8 cellular contexts compared by ENCODE assay signal in genomic region chr13:44306401-44307192, GRCh38.
A peak's percentile ranks its signal among the peaks of the same experiment; 100 is the strongest.
DNase-seq lines count a peak whose midpoint lies in the region; ATAC-seq, FAIRE-seq and TF ChIP-seq lines count a peak whose summit lies in the region.

No MANE protein-coding gene starts in this region.

- H3K4me2 ChIP-seq in HepG2 (ENCODE audit: low read depth, low read length): peak overlapping the region; percentile 52

- in situ Hi-C loops in HepG2 (cut with HindIII; ENCODE audit: extremely low pct_ligation_motif_present, low pct_unique_long_range_greater_than_20kb): no loop called here

- WGBS in HepG2 (ENCODE audit: low lambda C conversion rate): 8% methylated on average over 14 of the region's 14 CpGs

- intact Hi-C loops in CD4-positive, alpha-beta T cell (cut with DNase I, micrococcal nuclease): no loop called here
- intact Hi-C loops in HepG2 (cut with micrococcal nuclease; ENCODE audit: unreplicated experiment): no loop called here
- intact Hi-C loops in tibial artery (cut with DNase I; ENCODE audit: low total_unique reads): loop anchor here (10.0 kb wide), 1 partner anchor 72 kb away; no protein-coding TSS in a partner anchor

- POLR2A ChIA-PET in CD4-positive, alpha-beta T cell (lab: Charles Lee): interaction anchor here (0.7 to 1.4 kb wide), 2 partner anchors 32 to 129 kb away, joined by 3 to 12 read pairs; no protein-coding TSS in a partner anchor
- POLR2A ChIA-PET in HepG2 (lab: Yijun Ruan, JAX): interaction anchor here (1.1 kb wide), 1 partner anchor 97 kb away, joined by 3 read pairs; no protein-coding TSS in a partner anchor

- peaks cover 33% of the 10 kb centered on the region for H3K4me1 Mint-ChIP-seq in CD4-positive, alpha-beta T cell (ENCODE audit: low read depth)

- CTCF ChIA-PET in CD4-positive, alpha-beta T cell (lab: Charles Lee): interaction anchor here (1.3 kb wide), 1 partner anchor 12 kb away, joined by 5 read pairs; no protein-coding TSS in a partner anchor
- CTCF ChIA-PET in HepG2 (lab: Yijun Ruan, JAX; ENCODE audit: low intra/inter-chr PET ratio, low total read pairs): no interaction called here

- ATAC-seq in CD4-positive, alpha-beta T cell (ENCODE audit: poor library complexity): peak; percentile 64
- no peak; the same call in 2 of the 3 replicates for ATAC-seq in HepG2

- no peaks in the 10 kb centered on the region for H3K27me3 ChIP-seq in CD4-positive, alpha-beta T cell (ENCODE audit: control insufficient read depth, insufficient read depth, low read length)
- peaks cover 0 to 9% of the 10 kb centered on the region in 2 experiments; a peak in 2 of 5 replicates for H3K27me3 ChIP-seq in HepG2 (ENCODE audit: control insufficient read depth in 1 of 2, insufficient read depth in 2 of 2, low read length in 2 of 2)
- H3K27me3 ChIP-seq in tibial artery: no peaks in the 10 kb centered on the region

- no peak for DNase-seq in CD4-positive, alpha-beta T cell
- peak; percentile 67 for DNase-seq in NCI-H1092 treated with DMSO at 0.1 percent for 48 hours (lab: John Stamatoyannopoulos, UW)
- peak in 11 of 61 donors; percentile 7 to 70 (median 28) for DNase-seq in caudate nucleus (lab: John Stamatoyannopoulos, UW)
- DNase-seq in HepG2 (ENCODE audit: low spot score): no peak
- DNase-seq in tibial artery: peak; percentile 28 to 86
- DNase-seq in activated effector memory CD4-positive, alpha-beta T cell treated with Interleukin-2 at 50 U/mL for 16 hours: no peak
- DNase-seq in GM19240 (ENCODE audit: insufficient read length, low spot score): no peak
- DNase-seq in activated CD4-positive, alpha-beta T cell treated with anti-CD3 and anti-CD28 coated beads for 1 hour: no peak

- no peak overlapping the region for H3K4me3 ChIP-seq in HepG2 (replicated peaks in 1 of 3; ENCODE audit: insufficient read depth in 1 of 3, low read depth in 2 of 3, low read length in 3 of 3)
- H3K4me3 ChIP-seq in tibial artery: no peak overlapping the region

- no peak for TF ChIP-seq RAD21 in HepG2 (CRISPR knock-in tag; IDR thresholded peaks at IDR 0.05)

- FAIRE-seq in HepG2 (lab: Jason Lieb, UNC): no peak

- H3K9me3 Mint-ChIP-seq in CD4-positive, alpha-beta T cell: no peaks in the 10 kb centered on the region

- H3K79me2 ChIP-seq in HepG2 (ENCODE audit: insufficient read depth, low read length): no peaks in the 10 kb centered on the region

- H3K36me3 ChIP-seq in HepG2 (replicated peaks in 1 of 2; ENCODE audit: control insufficient read depth in 1 of 2, insufficient read depth in 2 of 2, low read length in 2 of 2) (no peaks in the 10 kb centered on the region), tibial artery (no peaks in the 10 kb centered on the region)

- no peaks in the 10 kb centered on the region for H3K36me3 Mint-ChIP-seq in CD4-positive, alpha-beta T cell (ENCODE audit: low read depth)

- H3K9me3 ChIP-seq in CD4-positive, alpha-beta T cell (ENCODE audit: control insufficient read depth, low read length): no peaks in the 10 kb centered on the region
- H3K9me3 ChIP-seq in HepG2 (ENCODE audit: low read length) (no peaks in the 10 kb centered on the region), tibial artery (no peaks in the 10 kb centered on the region)

- no peak overlapping the region for H2AFZ ChIP-seq in HepG2 (ENCODE audit: low read length)

- no peak for TF ChIP-seq POLR2A in HepG2 (IDR thresholded peaks at IDR 0.05; ENCODE audit: insufficient read depth in 1 of 2, low read depth in 2 of 2, low read length in 2 of 2)

- H3K4me1 ChIP-seq in HepG2 (ENCODE audit: insufficient read depth, low read length) (0 out of 2 replicates have a peak, but pooled peaks cover 11% of the 10 kb centered on the region), tibial artery (peaks cover 0 to 95% (median 67%) of the 10 kb centered on the region in 4 donors)

- peaks cover 4% of the 10 kb centered on the region for H3K27me3 Mint-ChIP-seq in CD4-positive, alpha-beta T cell

- TF ChIP-seq EP300 in HepG2 (IDR thresholded peaks at IDR 0.05; ENCODE audit: low read depth in 2 of 2, low read length in 2 of 2) (no peak), HepG2 (CRISPR knock-in tag; IDR thresholded peaks at IDR 0.05; ENCODE audit: borderline replicate concordance) (no peak)

- H3K9ac ChIP-seq in HepG2 (ENCODE audit: insufficient read depth, low read depth, low read length): no peak overlapping the region

- H3K4me3 Mint-ChIP-seq in CD4-positive, alpha-beta T cell: peak overlapping the region; percentile 61

- no peak for TF ChIP-seq CTCF in CD4-positive, alpha-beta T cell (IDR thresholded peaks at IDR 0.05)
- TF ChIP-seq CTCF in HepG2 (CRISPR knock-in tag; IDR thresholded peaks at IDR 0.05): no peak
- TF ChIP-seq CTCF in tibial artery (IDR thresholded peaks at IDR 0.05): no peak

- peak overlapping the region; percentile 12 for H3K27ac Mint-ChIP-seq in CD4-positive, alpha-beta T cell

- no peaks in the 10 kb centered on the region for H4K20me1 ChIP-seq in HepG2 (ENCODE audit: insufficient read depth, low read length)

- H3K27ac ChIP-seq in CD4-positive, alpha-beta T cell (ENCODE audit: low read depth, low read length): no peak overlapping the region
- H3K27ac ChIP-seq in caudate nucleus (ENCODE audit: low read depth, low read length) (peak overlapping the region; percentile 88), HepG2 (ENCODE audit: extremely low read length, insufficient read depth, low read length) (no peak overlapping the region), tibial artery (peak overlapping the region; percentile 61 to 72)

- no TSS peak for BruUV-seq in HepG2 (replicated peaks; lab: Mats Ljungman, UMichigan)

TF ChIP-seq in HepG2, 621 proteins besides CTCF, POLR2A, EP300 and RAD21:
- TF ChIP-seq ZNF512 (CRISPR knock-in tag; IDR thresholded peaks at IDR 0.05): peak; percentile 71; the same call in 1 of the 2 replicates
- no peak for TF ChIP-seq MZF1 (CRISPR knock-in tag; IDR thresholded peaks at IDR 0.05; ENCODE audit: borderline replicate concordance)
- peak; percentile 29; the same call in 1 of the 2 replicates for TF ChIP-seq TCF7 (IDR thresholded peaks at IDR 0.05; ENCODE audit: low read depth)
- TF ChIP-seq FOXC1 (CRISPR knock-in tag; IDR thresholded peaks at IDR 0.05; ENCODE audit: borderline replicate concordance): no peak
- TF ChIP-seq SIN3A (IDR thresholded peaks at IDR 0.05; ENCODE audit: borderline replicate concordance, low read depth, low read length): no peak

Comparison
In these comparisons a context has a peak if more than half of its experiments do, and no peak if none do; other contexts are left out.
1. DNase-seq: peak in NCI-H1092 treated with DMSO at 0.1 percent for 48 hours (single experiment) and tibial artery (2 of 2); none in CD4-positive, alpha-beta T cell (0 of 10), HepG2 (single experiment), activated effector memory CD4-positive, alpha-beta T cell treated with Interleukin-2 at 50 U/mL for 16 hours (single experiment), GM19240 (single experiment) and activated CD4-positive, alpha-beta T cell treated with anti-CD3 and anti-CD28 coated beads for 1 hour (single experiment).
2. H3K27ac ChIP-seq: peak in caudate nucleus (single experiment) and tibial artery (2 of 2); none in CD4-positive, alpha-beta T cell (single experiment) and HepG2 (single experiment).